15 cellular contexts compared by ENCODE assay signal in genomic region chr1:235290740-235291502, GRCh38.
"Had no signal": no experiment of that assay in that cellular context is flagged by ENCODE, and none has a peak within 500 bp of the region (broad histone marks: within the 10 kb centered on the region; RNA-seq: fewer than 3 reads in every experiment).

No MANE protein-coding gene starts in this region.

- H3K27ac Mint-ChIP-seq: activated CD4-positive, alpha-beta T cell treated with anti-CD3 and anti-CD28 coated beads, Interleukin-2, amount 10 ng/mL, durations not matched to agents 7 days and 5 days; endodermal cell; natural killer cell treated with Interleukin-12 subunit alpha and Interleukin-12 subunit beta and Interleukin-15 and Interleukin-18, amount 100 ng/mL, for 72 hours; stimulated activated naive B cell treated with anti-CD40 and anti-IgM and Interleukin-4, amounts not matched to agents 10 μg/mL and 1 μg/mL and 100 μg/mL, for 72 hours; T-helper 2 cell treated with Interferon-gamma antibody and Interleukin-4, amounts not matched to agents 5 μg/mL and 100 μg/mL, for 36 hours had no signal

- H3K9me3 Mint-ChIP-seq: stimulated activated naive B cell treated with anti-CD40 and anti-IgM and Interleukin-4, amounts not matched to agents 10 μg/mL and 1 μg/mL and 100 μg/mL, for 72 hours had no signal

- H3K36me3 Mint-ChIP-seq: natural killer cell treated with Interleukin-12 subunit alpha and Interleukin-12 subunit beta and Interleukin-15 and Interleukin-18, amount 100 ng/mL, for 72 hours had no signal

- DNase-seq: activated CD4-positive, alpha-beta T cell treated with anti-CD3 and anti-CD28 coated beads, Interleukin-2, amount 10 ng/mL, durations not matched to agents 7 days and 5 days; activated naive CD4-positive, alpha-beta T cell treated with Interleukin-2 at 50 U/mL for 16 hours; activated T-cell treated with anti-CD3 and anti-CD28 coated beads for 4 hours; dermis blood vessel endothelial cell; endodermal cell; heart left ventricle; left cardiac atrium; nucleus accumbens; posterior cingulate gyrus; stimulated activated CD4-positive, alpha-beta T cell treated with anti-CD3 and anti-CD28 coated beads, Interleukin-2, amount 100 ng/mL, for 48 hours; stimulated activated naive B cell treated with anti-CD40 and anti-IgM and Interleukin-4, amounts not matched to agents 10 μg/mL and 1 μg/mL and 100 μg/mL, for 72 hours; thyroid gland had no signal

- H3K27me3 ChIP-seq: heart left ventricle, thyroid gland, vagina had no signal

- H3K9me3 ChIP-seq: thyroid gland, vagina had no signal

- H3K4me3 Mint-ChIP-seq: activated CD4-positive, alpha-beta T cell treated with anti-CD3 and anti-CD28 coated beads, Interleukin-2, amount 10 ng/mL, durations not matched to agents 7 days and 5 days; endodermal cell; natural killer cell treated with Interleukin-12 subunit alpha and Interleukin-12 subunit beta and Interleukin-15 and Interleukin-18, amount 100 ng/mL, for 72 hours; stimulated activated naive B cell treated with anti-CD40 and anti-IgM and Interleukin-4, amounts not matched to agents 10 μg/mL and 1 μg/mL and 100 μg/mL, for 72 hours; T-helper 2 cell treated with Interferon-gamma antibody and Interleukin-4, amounts not matched to agents 5 μg/mL and 100 μg/mL, for 36 hours had no signal

- H3K27ac ChIP-seq: heart left ventricle, thyroid gland, vagina had no signal

- H3K4me3 ChIP-seq: heart left ventricle, thyroid gland, vagina had no signal

- H3K36me3 ChIP-seq: heart left ventricle, thyroid gland, vagina had no signal

- ATAC-seq: heart left ventricle; left cardiac atrium; natural killer cell treated with Interleukin-12 subunit alpha and Interleukin-12 subunit beta and Interleukin-15 and Interleukin-18, amount 100 ng/mL, for 72 hours; stimulated activated naive B cell treated with anti-CD40 and anti-IgM and Interleukin-4, amounts not matched to agents 10 μg/mL and 1 μg/mL and 100 μg/mL, for 72 hours had no signal

- H3K27me3 Mint-ChIP-seq: activated CD4-positive, alpha-beta T cell treated with anti-CD3 and anti-CD28 coated beads, Interleukin-2, amount 10 ng/mL, durations not matched to agents 7 days and 5 days; natural killer cell treated with Interleukin-12 subunit alpha and Interleukin-12 subunit beta and Interleukin-15 and Interleukin-18, amount 100 ng/mL, for 72 hours; stimulated activated naive B cell treated with anti-CD40 and anti-IgM and Interleukin-4, amounts not matched to agents 10 μg/mL and 1 μg/mL and 100 μg/mL, for 72 hours had no signal
